8 cellular contexts compared by ENCODE assay signal in genomic region chr19:3035542-3036118, GRCh38. TPM values are rescaled to one million over a fixed set of nuclear protein-coding genes. Genes with fewer than 3 reads are reported as not detected.
DNase-seq lines count a peak whose midpoint lies in the region; ATAC-seq and TF ChIP-seq lines count a peak whose summit lies in the region.

No MANE protein-coding gene starts in this region.

- H3K9me3 ChIP-seq in A673 (ENCODE audit: low read depth, low read length, poor library complexity, severe bottlenecking) (no peaks in the 10 kb centered on the region), mammary epithelial cell (replicated peaks; ENCODE audit: insufficient read depth, low read length) (no peaks in the 10 kb centered on the region), iPS-18c (ENCODE audit: control insufficient read depth, insufficient read depth, low read length) (no peaks in the 10 kb centered on the region), skeletal muscle satellite cell (replicated peaks; ENCODE audit: low read length) (no peaks in the 10 kb centered on the region)

- H3K27ac ChIP-seq in A673 (ENCODE audit: low read depth, low read length, poor library complexity, severe bottlenecking) (peak overlapping the region; percentile 91), VCaP (peak overlapping the region; percentile 78), mammary epithelial cell (ENCODE audit: insufficient read depth, low read depth, low read length) (peak overlapping the region; percentile 65)

- TF ChIP-seq CTCF in A673 (conservative IDR thresholded peaks at IDR 0.05; ENCODE audit: low read depth, low read length) = no peak
- TF ChIP-seq CTCF in VCaP (conservative IDR thresholded peaks at IDR 0.05) = no peak
- TF ChIP-seq CTCF in mammary epithelial cell (conservative IDR thresholded peaks at IDR 0.05 in 1 of 2, IDR thresholded peaks at IDR 0.05 in 1 of 2; ENCODE audit: extremely low read depth in 1 of 2, insufficient read depth in 1 of 2, low read depth in 1 of 2, low read length in 2 of 2) = no peak

- WGBS in mammary epithelial cell (ENCODE audit: low coverage, missing lambda C conversion rate) = 0% methylated on average over 11 of the region's 29 CpGs

- in situ Hi-C loops in mammary epithelial cell (cut with MboI; ENCODE audit: low sequenced_read_pairs in 2 of 2) = no loop called here

- peak overlapping the region; percentile 60 for H3K9ac ChIP-seq in mammary epithelial cell (ENCODE audit: insufficient read depth, low read length)
- peak overlapping the region; percentile 79 for H3K9ac ChIP-seq in skeletal muscle satellite cell (ENCODE audit: low read depth, low read length)

- POLR2A ChIA-PET in A673 (lab: Charles Lee; ENCODE audit: low non-redundant PET) = interaction anchor here (0.8 kb wide), 1 partner anchor 278 kb away, joined by 6 read pairs; no protein-coding TSS in a partner anchor

- H3K4me3 ChIP-seq in A673 (ENCODE audit: low read depth, low read length, poor library complexity, severe bottlenecking) = peak overlapping the region; percentile 58
- peak overlapping the region; percentile 51 to 69 (median 57) for H3K4me3 ChIP-seq in mammary epithelial cell (replicated peaks in 1 of 3; ENCODE audit: insufficient read depth in 1 of 3, low read depth in 2 of 3, low read length in 3 of 3)
- peak overlapping the region; percentile 81 for H3K4me3 ChIP-seq in iPS-18c (ENCODE audit: insufficient read depth, low read depth, low read length)
- H3K4me3 ChIP-seq in skeletal muscle satellite cell (ENCODE audit: low read length) = peak overlapping the region; percentile 74

- ATAC-seq in GM18870 (IDR thresholded peaks at IDR 0.05; ENCODE audit: unreplicated experiment) = peak; percentile 82
- ATAC-seq in HG03108 (IDR thresholded peaks at IDR 0.05; ENCODE audit: unreplicated experiment) = peak; percentile 78

- H3K4me1 ChIP-seq in A673 (ENCODE audit: insufficient read depth, low read length, poor library complexity, severe bottlenecking) = peaks cover 16% of the 10 kb centered on the region
- H3K4me1 ChIP-seq in mammary epithelial cell (ENCODE audit: insufficient read depth, low read length) = peaks cover 18% of the 10 kb centered on the region
- peaks cover 9% of the 10 kb centered on the region for H3K4me1 ChIP-seq in skeletal muscle satellite cell (ENCODE audit: control insufficient read depth, insufficient read depth, low read length)

- H3K36me3 ChIP-seq in A673 (ENCODE audit: insufficient read depth, low read length, poor library complexity, severe bottlenecking) = no peaks in the 10 kb centered on the region
- no peaks in the 10 kb centered on the region for H3K36me3 ChIP-seq in mammary epithelial cell (ENCODE audit: insufficient read depth, low read length)
- no peaks in the 10 kb centered on the region for H3K36me3 ChIP-seq in skeletal muscle satellite cell (ENCODE audit: insufficient read depth, low read length)

- DNase-seq in A673 (ENCODE audit: low spot score) (peak; percentile 100), NCI-H2196 (lab: John Stamatoyannopoulos, UW; ENCODE audit: unreplicated experiment) (peak; percentile 99), mammary epithelial cell (peak; percentile 97)

- CTCF ChIA-PET in A673 (lab: Charles Lee) = interaction anchor here (0.6 to 1.3 kb wide), 5 partner anchors 11 to 450 kb away, joined by 3 to 4 read pairs (median 3); no protein-coding TSS in a partner anchor
- CTCF ChIA-PET in mammary epithelial cell (lab: Charles Lee; ENCODE audit: low non-redundant PET) = interaction anchor here (0.5 kb wide), 1 partner anchor 73 kb away, joined by 5 read pairs; no protein-coding TSS in a partner anchor

- dilution Hi-C loops in mammary epithelial cell (cut with HindIII; ENCODE audit: low sequenced_read_pairs) = no loop called here

- H3K27me3 ChIP-seq in A673 (replicated peaks; ENCODE audit: insufficient read depth, low read depth, low read length, poor library complexity) = no peaks in the 10 kb centered on the region
- H3K27me3 ChIP-seq in mammary epithelial cell (ENCODE audit: insufficient read depth, low read length) = no peaks in the 10 kb centered on the region
- peaks cover 20% of the 10 kb centered on the region for H3K27me3 ChIP-seq in skeletal muscle satellite cell (ENCODE audit: control insufficient read depth, insufficient read depth, low read length)

- BruUV-seq in A673 (replicated peaks; lab: Mats Ljungman, UMichigan) = no TSS peak
- BruUV-seq in mammary epithelial cell (replicated peaks; lab: Mats Ljungman, UMichigan) = no TSS peak

- H2AFZ ChIP-seq in mammary epithelial cell (ENCODE audit: low read depth, low read length) = peak overlapping the region; percentile 90

- intact Hi-C loops in A673 (cut with micrococcal nuclease; ENCODE audit: unreplicated experiment) (loop anchor here (5.0 kb wide), 1 partner anchor 53 kb away; no protein-coding TSS in a partner anchor), mammary epithelial cell (cut with micrococcal nuclease) (loop anchor here (1.0 kb wide), 1 partner anchor 20 kb away; no protein-coding TSS in a partner anchor)

- H4K20me1 ChIP-seq in mammary epithelial cell (ENCODE audit: insufficient read depth, low read length) = no peaks in the 10 kb centered on the region

- H3K79me2 ChIP-seq in mammary epithelial cell (ENCODE audit: insufficient read depth, low read length) = no peaks in the 10 kb centered on the region

- peak overlapping the region; percentile 98 for H3K4me2 ChIP-seq in mammary epithelial cell (ENCODE audit: insufficient read depth, low read depth, low read length)
- H3K4me2 ChIP-seq in skeletal muscle satellite cell (ENCODE audit: low read length) = peak overlapping the region; percentile 97

RNA-seq across cellular contexts. Expression of gene TLE2, which starts 6.5 kb away (rescaled TPM):
- total RNA-seq in A673 (2021) = 10.8 and 18.3 TPM in 2 replicates
- total RNA-seq in mammary epithelial cell = 1 to 10 TPM; 4.8 to 7.2 TPM
- polyA plus RNA-seq in mammary epithelial cell = 0.87 TPM
- polyA minus RNA-seq in mammary epithelial cell = 0.78 TPM
- 0.44 and 0.76 TPM in 2 replicates for total RNA-seq in skeletal muscle satellite cell (2012; rRNA removed)

RNA-seq across cellular contexts. Expression of gene TLE5, which starts 26.7 kb away (rescaled TPM):
- total RNA-seq in A673 (2021) = 360 and 397 TPM in 2 replicates
- total RNA-seq in mammary epithelial cell = 100 to 1,000 TPM; 348 to 349 TPM
- polyA plus RNA-seq in mammary epithelial cell = 370 TPM
- 319 TPM for polyA minus RNA-seq in mammary epithelial cell
- total RNA-seq in skeletal muscle satellite cell (2012; rRNA removed) = 115 and 174 TPM in 2 replicates

RNA-seq across cellular contexts. Expression of gene TLE6, which starts 58.3 kb away (rescaled TPM):
- total RNA-seq in A673 (2021) (1.1 TPM in 1 of 2 replicates, not detected in the other), mammary epithelial cell (1 to 10 TPM in 1 of 2 donors, under 1 TPM in 1; 0.33 to 1.6 TPM)
- 0.91 TPM for polyA plus RNA-seq in mammary epithelial cell
- not detected for polyA minus RNA-seq in mammary epithelial cell
- total RNA-seq in skeletal muscle satellite cell (2012; rRNA removed) = 0.44 and 0.76 TPM in 2 replicates

RNA-seq across cellular contexts. Expression of gene GNA11, which starts 58.5 kb away (rescaled TPM):
- total RNA-seq in A673 (2021) (61.6 and 64.3 TPM in 2 replicates), mammary epithelial cell (10 to 100 TPM; 68.1 to 91.4 TPM)
- polyA plus RNA-seq in mammary epithelial cell = 67.4 TPM
- 86.9 TPM for polyA minus RNA-seq in mammary epithelial cell
- 51.0 and 61.8 TPM in 2 replicates for total RNA-seq in skeletal muscle satellite cell (2012; rRNA removed)

Comparison
In these comparisons a context has a peak if more than half of its experiments do, and no peak if none do; other contexts are left out.
1. Peak in every context shown above with its lines: DNase-seq, ATAC-seq, H3K4me3 ChIP-seq and H3K27ac ChIP-seq.